19 cellular contexts compared by ENCODE assay signal in genomic region chr19:7900401-7900870, GRCh38. TPM values are rescaled to one million over a fixed set of nuclear protein-coding genes. Genes with fewer than 3 reads are reported as not detected.
DNase-seq lines count a peak whose midpoint lies in the region; ATAC-seq, FAIRE-seq and TF ChIP-seq lines count a peak whose summit lies in the region.
"Had no signal": no experiment of that assay in that cellular context is flagged by ENCODE, and none has a peak within 500 bp of the region (broad histone marks: within the 10 kb centered on the region; RNA-seq: fewer than 3 reads in every experiment).

No MANE protein-coding gene starts in this region.

- 82 to 85% methylated on average over 20 to 21 of the region's 21 CpGs for WGBS in pancreas, 2 donors

- H3K4me1 ChIP-seq in foreskin keratinocyte (peaks cover 15% of the 10 kb centered on the region), pancreas (peaks cover 3 to 14% (median 9%) of the 10 kb centered on the region in 3 donors), MM.1S (ENCODE audit: low read length) (peaks cover 14% of the 10 kb centered on the region; the same call in 1 of the 2 replicates)

- H3K79me2 ChIP-seq in MM.1S (ENCODE audit: low read length): peaks cover 20% of the 10 kb centered on the region

- no peak for FAIRE-seq in pancreas (lab: Jason Lieb, UNC)

- peak; percentile 9; the same call in 1 of the 2 replicates for TF ChIP-seq POLR2A in Raji (IDR thresholded peaks at IDR 0.05; ENCODE audit: insufficient read depth, low read depth, low read length)

- no peaks in the 10 kb centered on the region for H3K9me2 ChIP-seq in MM.1S (replicated peaks; ENCODE audit: insufficient read depth, low read length)

- peaks cover 11% of the 10 kb centered on the region; the same call in 1 of the 2 replicates for H4K20me1 ChIP-seq in MM.1S (ENCODE audit: insufficient read depth, low read length)

- no peak overlapping the region for H3K4me2 ChIP-seq in MM.1S (ENCODE audit: low read depth, low read length)
- H3K4me2 ChIP-seq: BLaER1 treated with 17β-estradiol and CSF1 and Interleukin-3, amounts not matched to agents 10 nM and 100 nM; PC-9 had no signal

- H2AFZ ChIP-seq in MM.1S (ENCODE audit: low read length): no peak overlapping the region
- H2AFZ ChIP-seq: PC-9 had no signal

- intact Hi-C loops in pancreas (cut with DNase I): no loop called here
- intact Hi-C loops in sciatic nerve (cut with DNase I): no loop called here

- H3K9me3 ChIP-seq in pancreas (no peaks in the 10 kb centered on the region), MM.1S (replicated peaks; ENCODE audit: insufficient read depth, low read length) (no peaks in the 10 kb centered on the region)
- H3K9me3 ChIP-seq: BLaER1 treated with 17β-estradiol and CSF1 and Interleukin-3, amounts not matched to agents 10 nM and 100 nM had no signal

- H3K4me3 ChIP-seq in H7 (ENCODE audit: insufficient read depth, low read depth, low read length): no peak overlapping the region
- H3K4me3 ChIP-seq in pancreas: no peak overlapping the region
- no peak overlapping the region for H3K4me3 ChIP-seq in MM.1S (ENCODE audit: low read length)
- H3K4me3 ChIP-seq: BLaER1 treated with 17β-estradiol and CSF1 and Interleukin-3, amounts not matched to agents 10 nM and 100 nM; PC-9 had no signal

- no peak overlapping the region for H3K9ac ChIP-seq in MM.1S (ENCODE audit: low read length)
- H3K9ac ChIP-seq: BLaER1 treated with 17β-estradiol and CSF1 and Interleukin-3, amounts not matched to agents 10 nM and 100 nM had no signal

- TF ChIP-seq CTCF in foreskin keratinocyte (conservative IDR thresholded peaks at IDR 0.05): no peak
- TF ChIP-seq CTCF in pancreas (IDR thresholded peaks at IDR 0.05): no peak
- TF ChIP-seq CTCF in MM.1S (IDR thresholded peaks at IDR 0.05; ENCODE audit: low read length): no peak

- H3K27me3 ChIP-seq in H7 (ENCODE audit: control insufficient read depth, insufficient read depth, low read length) (no peaks in the 10 kb centered on the region; the same call in 1 of the 2 replicates), foreskin keratinocyte (no peaks in the 10 kb centered on the region), pancreas (no peaks in the 10 kb centered on the region), MM.1S (replicated peaks; ENCODE audit: insufficient read depth, low read length) (peaks cover 31% of the 10 kb centered on the region)
- H3K27me3 ChIP-seq: BLaER1 treated with 17β-estradiol and CSF1 and Interleukin-3, amounts not matched to agents 10 nM and 100 nM had no signal

- peak overlapping the region; percentile 79 for H3K27ac ChIP-seq in foreskin keratinocyte
- H3K27ac ChIP-seq in pancreas: no peak overlapping the region
- H3K27ac ChIP-seq in MM.1S (ENCODE audit: low read length): no peak overlapping the region
- H3K27ac ChIP-seq: BLaER1 treated with 17β-estradiol and CSF1 and Interleukin-3, amounts not matched to agents 10 nM and 100 nM; PC-9 had no signal

- peak; percentile 39 for DNase-seq in H7
- DNase-seq in foreskin keratinocyte: no peak
- peak in 4 of 6 donors; percentile 21 to 72 (median 51) for DNase-seq in pancreas
- DNase-seq in MM.1S: no peak
- no peak for DNase-seq in sciatic nerve (ENCODE audit: low spot score)
- no peak for DNase-seq in activated T-cell treated with anti-CD3 and anti-CD28 coated beads for 4 hours
- DNase-seq: Calu3; CD8-positive, alpha-beta T cell; GF-D8; KBM-7; NCI-H1417 treated with DMSO at 0.1 percent for 48 hours; NCI-H187 treated with DMSO at 0.1 percent for 48 hours; NCI-H345; PC-9 had no signal

- peaks cover 2% of the 10 kb centered on the region; the same call in 1 of the 2 replicates for H3K36me3 ChIP-seq in H7 (replicated peaks; ENCODE audit: control insufficient read depth, insufficient read depth, low read length)
- no peaks in the 10 kb centered on the region for H3K36me3 ChIP-seq in pancreas
- H3K36me3 ChIP-seq in MM.1S (replicated peaks; ENCODE audit: insufficient read depth, low read length): no peaks in the 10 kb centered on the region

- no peak for ATAC-seq in foreskin keratinocyte
- ATAC-seq in pancreas: no peak
- no peak for ATAC-seq in sciatic nerve
- no peak for ATAC-seq in GM21576 (IDR thresholded peaks at IDR 0.05; ENCODE audit: unreplicated experiment)
- ATAC-seq: CD8-positive, alpha-beta T cell had no signal

- no peaks in the 10 kb centered on the region for H3F3A ChIP-seq in MM.1S (ENCODE audit: insufficient read depth, low read length)

RNA-seq across cellular contexts. Expression of gene MAP2K7, which starts 3.2 kb away (rescaled TPM):
- total RNA-seq in H7 (2014; rRNA removed; shearing (Covaris generic)): 21.1 and 24.3 TPM in 2 replicates
- total RNA-seq in foreskin keratinocyte (12.7 and 13.5 TPM in 2 replicates), pancreas (10 to 100 TPM; 13.9 to 21.0 (median 16.1) TPM), sciatic nerve (34.0 TPM)
- polyA plus RNA-seq in foreskin keratinocyte (15.6 and 18.3 TPM in 2 replicates), pancreas (10 to 100 TPM; 21.6 to 45.3 TPM)

RNA-seq across cellular contexts. Expression of gene LRRC8E, which starts 12.1 kb away (rescaled TPM):
- total RNA-seq in H7 (2014; rRNA removed; shearing (Covaris generic)): 1.6 and 4.0 TPM in 2 replicates
- total RNA-seq in foreskin keratinocyte (8.2 and 10.6 TPM in 2 replicates), pancreas (1 to 10 TPM; 4.6 to 6.1 (median 5.0) TPM), sciatic nerve (0.09 TPM)
- polyA plus RNA-seq in foreskin keratinocyte (4.6 and 5.7 TPM in 2 replicates), pancreas (1 to 10 TPM; 2.6 to 3.2 TPM)
- total RNA-seq: CD8-positive, alpha-beta T cell had no signal

RNA-seq across cellular contexts. Expression of gene TGFBR3L, which starts 14.2 kb away (rescaled TPM):
- 1.7 TPM in 1 of 2 replicates, not detected in the other for total RNA-seq in H7 (2014; rRNA removed; shearing (Covaris generic))
- total RNA-seq in foreskin keratinocyte (2.1 and 2.5 TPM in 2 replicates), pancreas (1 to 10 TPM in 1 of 6 donors, under 1 TPM in 4, not detected in 1; 0.16 to 1.1 (median 0.52) TPM), sciatic nerve (not detected)
- polyA plus RNA-seq in foreskin keratinocyte (3.6 and 5.0 TPM in 2 replicates), pancreas (1 to 10 TPM in 1 of 2 donors, not detected in 1; 2.2 TPM)
- total RNA-seq: H4, SK-MEL-5 had no signal

RNA-seq across cellular contexts. Expression of gene SNAPC2, which starts 19.7 kb away (rescaled TPM):
- 25.5 and 25.9 TPM in 2 replicates for total RNA-seq in H7 (2014; rRNA removed; shearing (Covaris generic))
- total RNA-seq in foreskin keratinocyte (22.5 and 22.7 TPM in 2 replicates), pancreas (10 to 100 TPM in 1 of 6 donors, 1 to 10 TPM in 5; 4.9 to 11.3 (median 6.7) TPM), sciatic nerve (14.9 TPM)
- polyA plus RNA-seq in foreskin keratinocyte (30.6 and 32.0 TPM in 2 replicates), pancreas (10 to 100 TPM; 10.6 to 12.0 TPM)

RNA-seq across cellular contexts. Expression of gene CTXN1, which starts 25.5 kb away (rescaled TPM):
- 5.0 and 10.7 TPM in 2 replicates for total RNA-seq in H7 (2014; rRNA removed; shearing (Covaris generic))
- total RNA-seq in foreskin keratinocyte (1.5 and 1.7 TPM in 2 replicates), pancreas (1 to 10 TPM in 4 of 6 donors, under 1 TPM in 2; 0.67 to 5.1 (median 1.5) TPM), sciatic nerve (1.5 TPM)
- polyA plus RNA-seq in foreskin keratinocyte (5.1 and 6.4 TPM in 2 replicates), pancreas (1 to 10 TPM; 1.7 to 2.3 TPM)
- total RNA-seq: CD8-positive, alpha-beta T cell had no signal

Comparison
In these comparisons a context has a peak if more than half of its experiments do, and no peak if none do; other contexts are left out.
1. DNase-seq: peak in H7 (single experiment) and pancreas (4 of 6); none in foreskin keratinocyte (0 of 2), MM.1S (single experiment), sciatic nerve (single experiment) and activated T-cell treated with anti-CD3 and anti-CD28 coated beads for 4 hours (single experiment).